Comparison of ENCODE assay signal across 26 cellular contexts in genomic region chr16:46845952-46846351, GRCh38.
"Had no signal": no experiment of that assay in that cellular context is flagged by ENCODE, and none has a peak within 500 bp of the region (broad histone marks: within the 10 kb centered on the region; RNA-seq: fewer than 3 reads in every experiment).

No MANE protein-coding gene starts in this region.

- ATAC-seq: activated CD4-positive, CD25-positive, alpha-beta regulatory T cell treated with anti-CD3 and anti-CD28 coated beads, Interleukin-2, amount 50 U/mL, for 24 hours; activated CD8-positive, alpha-beta T cell treated with anti-CD3 and anti-CD28 coated beads for 36 hours; activated naive CD4-positive, alpha-beta T cell treated with anti-CD3 and anti-CD28 coated beads, Interleukin-2, amount 50 U/mL, for 72 hours; activated T-cell treated with anti-CD3 and anti-CD28 coated beads, Interleukin-2, amount 50 U/mL, for 4 hours; activated T-helper 17 cell treated with anti-CD3 and anti-CD28 coated beads, Interleukin-2, amount 50 U/mL, for 72 hours had no signal

- FAIRE-seq: endometrium, endothelial cell of umbilical vein, frontal cortex had no signal

- H3K9me3 ChIP-seq: ascending aorta, breast epithelium, colonic mucosa had no signal

- H3K36me3 ChIP-seq: ascending aorta, breast epithelium, cardiac muscle cell, colonic mucosa had no signal

- H3K4me3 ChIP-seq: ascending aorta, breast epithelium, cardiac muscle cell, colonic mucosa had no signal

- H3K27me3 ChIP-seq: ascending aorta, cardiac muscle cell, colonic mucosa had no signal

- H3K27ac ChIP-seq: ascending aorta, breast epithelium, cardiac muscle cell, colonic mucosa, epithelial cell of prostate had no signal

- H3K4me1 ChIP-seq: ascending aorta, breast epithelium, colonic mucosa had no signal

- DNase-seq: activated CD4-positive, alpha-beta T cell treated with anti-CD3 and anti-CD28 coated beads for 48 hours; activated CD4-positive, alpha-beta T cell treated with anti-CD3 and anti-CD28 coated beads, Interleukin-2, amount 50 U/mL, for 1 hour; activated CD4-positive, alpha-beta T cell treated with anti-CD3 and anti-CD28 coated beads, Interleukin-2, amount 50 U/mL, for 48 hours; activated CD8-positive, alpha-beta memory T cell treated with anti-CD3 and anti-CD28 coated beads for 24 hours; activated CD8-positive, alpha-beta T cell treated with anti-CD3 and anti-CD28 coated beads for 36 hours; activated effector memory CD4-positive, alpha-beta T cell treated with Interleukin-2 at 50 U/mL for 16 hours; activated gamma-delta T cell treated with Interleukin-2 at 50 U/mL for 16 hours; activated naive CD4-positive, alpha-beta T cell treated with anti-CD3 and anti-CD28 coated beads, Interleukin-2, amount 10 ng/mL, durations not matched to agents 7 days and 5 days; activated naive CD8-positive, alpha-beta T cell treated with anti-CD3 and anti-CD28 coated beads, Interleukin-2, amount 10 ng/mL, durations not matched to agents 7 days and 5 days; activated T-cell treated with anti-CD3 and anti-CD28 coated beads, Interleukin-2, amount 50 U/mL, for 4 hours; central memory CD4-positive, alpha-beta T cell; cerebellar nuclear complex; colonic mucosa; effector CD8-positive, alpha-beta T cell; foreskin fibroblast; T-helper 2 cell had no signal
